23 cellular contexts compared by ENCODE assay signal in genomic region chr2:239065962-239066361, GRCh38.
"Had no signal": no experiment of that assay in that cellular context is flagged by ENCODE, and none has a peak within 500 bp of the region (broad histone marks: within the 10 kb centered on the region; RNA-seq: fewer than 3 reads in every experiment).

No MANE protein-coding gene starts in this region.

- H3K4me3 Mint-ChIP-seq: activated naive CD8-positive, alpha-beta T cell treated with anti-CD3 and anti-CD28 coated beads for 36 hours; activated T-cell treated with anti-CD3 and anti-CD28 coated beads, Interleukin-2, amount 50 U/mL, for 4 hours; central memory CD8-positive, alpha-beta T cell; endodermal cell; natural killer cell; stimulated activated memory B cell treated with anti-CD40 and anti-IgM and Interleukin-4, amounts not matched to agents 10 μg/mL and 1 μg/mL and 100 μg/mL, for 72 hours; T-helper 2 cell treated with Interferon-gamma antibody and Interleukin-4, amounts not matched to agents 5 μg/mL and 100 μg/mL, for 36 hours had no signal

- H3K36me3 ChIP-seq: uterus had no signal

- H3K27me3 ChIP-seq: breast epithelium, esophagus squamous epithelium, gastroesophageal sphincter, pancreas, testis, uterus had no signal

- H3K27ac ChIP-seq: breast epithelium, coronary artery, esophagus squamous epithelium, gastroesophageal sphincter, pancreas, testis, uterus, VCaP had no signal

- H3K4me1 ChIP-seq: breast epithelium, esophagus squamous epithelium, gastroesophageal sphincter, pancreas, testis, uterus had no signal

- H3K4me3 ChIP-seq: breast epithelium, coronary artery, esophagus squamous epithelium, gastroesophageal sphincter, pancreas, testis, uterus had no signal

- H3K36me3 Mint-ChIP-seq: natural killer cell had no signal

- H3K9me3 ChIP-seq: breast epithelium, esophagus squamous epithelium, gastroesophageal sphincter, pancreas, testis, uterus had no signal

- H3K27me3 Mint-ChIP-seq: activated naive CD8-positive, alpha-beta T cell treated with anti-CD3 and anti-CD28 coated beads for 36 hours; central memory CD8-positive, alpha-beta T cell; stimulated activated memory B cell treated with anti-CD40 and anti-IgM and Interleukin-4, amounts not matched to agents 10 μg/mL and 1 μg/mL and 100 μg/mL, for 72 hours had no signal

- DNase-seq: activated CD8-positive, alpha-beta memory T cell treated with anti-CD3 and anti-CD28 coated beads, Interleukin-2, amount 50 U/mL, for 48 hours; activated naive CD4-positive, alpha-beta T cell treated with Interleukin-2 at 50 U/mL for 16 hours; activated naive CD8-positive, alpha-beta T cell treated with anti-CD3 and anti-CD28 coated beads for 36 hours; activated T-cell treated with anti-CD3 and anti-CD28 coated beads, Interleukin-2, amount 50 U/mL, for 4 hours; endodermal cell; esophagus squamous epithelium; islet precursor cell; left cardiac atrium; midbrain; natural killer cell; right cardiac atrium; testis; trophoblast cell; uterus had no signal

- ATAC-seq: activated CD4-positive, CD25-positive, alpha-beta regulatory T cell treated with anti-CD3 and anti-CD28 coated beads, Interleukin-2, amount 50 U/mL, for 24 hours; activated T-cell treated with anti-CD3 and anti-CD28 coated beads, Interleukin-2, amount 50 U/mL, for 4 hours; gastroesophageal sphincter; left cardiac atrium; natural killer cell; pancreas; right cardiac atrium; stimulated activated memory B cell treated with anti-CD40 and anti-IgM and Interleukin-4, amounts not matched to agents 10 μg/mL and 1 μg/mL and 100 μg/mL, for 72 hours had no signal

- H3K27ac Mint-ChIP-seq: activated naive CD8-positive, alpha-beta T cell treated with anti-CD3 and anti-CD28 coated beads for 36 hours; endodermal cell; natural killer cell; stimulated activated memory B cell treated with anti-CD40 and anti-IgM and Interleukin-4, amounts not matched to agents 10 μg/mL and 1 μg/mL and 100 μg/mL, for 72 hours; T-helper 2 cell treated with Interferon-gamma antibody and Interleukin-4, amounts not matched to agents 5 μg/mL and 100 μg/mL, for 36 hours had no signal

- H3K9me3 Mint-ChIP-seq: activated naive CD8-positive, alpha-beta T cell treated with anti-CD3 and anti-CD28 coated beads for 36 hours; activated T-cell treated with anti-CD3 and anti-CD28 coated beads, Interleukin-2, amount 50 U/mL, for 4 hours; central memory CD8-positive, alpha-beta T cell; endodermal cell; natural killer cell; stimulated activated memory B cell treated with anti-CD40 and anti-IgM and Interleukin-4, amounts not matched to agents 10 μg/mL and 1 μg/mL and 100 μg/mL, for 72 hours; T-helper 2 cell treated with Interferon-gamma antibody and Interleukin-4, amounts not matched to agents 5 μg/mL and 100 μg/mL, for 36 hours had no signal

- H3K4me1 Mint-ChIP-seq: activated naive CD8-positive, alpha-beta T cell treated with anti-CD3 and anti-CD28 coated beads for 36 hours; endodermal cell had no signal
